ENCODE assay signal across 1 cellular context in genomic region chr3:14436954-14437281, GRCh38.
TF ChIP-seq lines count a peak whose summit lies in the region.

No MANE protein-coding gene starts in this region.

TF ChIP-seq in SK-N-SH, 30 proteins besides CTCF, POLR2A, EP300 and RAD21:
- TF ChIP-seq FOXM1 (IDR thresholded peaks at IDR 0.05; ENCODE audit: low read depth) (no peak), RXRA (IDR thresholded peaks at IDR 0.05; ENCODE audit: borderline replicate concordance, low read depth) (no peak), IRF3 (IDR thresholded peaks at IDR 0.05; ENCODE audit: low read depth, low read length) (no peak), GABPA (IDR thresholded peaks at IDR 0.05; ENCODE audit: low read depth) (no peak), TCF12 (IDR thresholded peaks at IDR 0.05) (no peak), CHD2 (IDR thresholded peaks at IDR 0.05; ENCODE audit: low read length, partially characterized antibody) (no peak), GATA2 (CRISPR knock-in tag; IDR thresholded peaks at IDR 0.05) (no peak), TEAD4 (IDR thresholded peaks at IDR 0.05; ENCODE audit: borderline replicate concordance, insufficient read depth) (no peak)
- TF ChIP-seq, protein P1, sequence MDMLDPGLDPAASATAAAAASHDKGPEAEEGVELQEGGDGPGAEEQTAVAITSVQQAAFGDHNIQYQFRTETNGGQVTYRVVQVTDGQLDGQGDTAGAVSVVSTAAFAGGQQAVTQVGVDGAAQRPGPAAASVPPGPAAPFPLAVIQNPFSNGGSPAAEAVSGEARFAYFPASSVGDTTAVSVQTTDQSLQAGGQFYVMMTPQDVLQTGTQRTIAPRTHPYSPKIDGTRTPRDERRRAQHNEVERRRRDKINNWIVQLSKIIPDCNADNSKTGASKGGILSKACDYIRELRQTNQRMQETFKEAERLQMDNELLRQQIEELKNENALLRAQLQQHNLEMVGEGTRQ (IDR thresholded peaks at IDR 0.05; ENCODE audit: borderline replicate concordance, low read depth, low read length), result no peak
- TF ChIP-seq, protein P2, sequence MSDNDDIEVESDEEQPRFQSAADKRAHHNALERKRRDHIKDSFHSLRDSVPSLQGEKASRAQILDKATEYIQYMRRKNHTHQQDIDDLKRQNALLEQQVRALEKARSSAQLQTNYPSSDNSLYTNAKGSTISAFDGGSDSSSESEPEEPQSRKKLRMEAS (IDR thresholded peaks at IDR 0.05; ENCODE audit: low read depth), result no peak
- TF ChIP-seq, protein P3, sequence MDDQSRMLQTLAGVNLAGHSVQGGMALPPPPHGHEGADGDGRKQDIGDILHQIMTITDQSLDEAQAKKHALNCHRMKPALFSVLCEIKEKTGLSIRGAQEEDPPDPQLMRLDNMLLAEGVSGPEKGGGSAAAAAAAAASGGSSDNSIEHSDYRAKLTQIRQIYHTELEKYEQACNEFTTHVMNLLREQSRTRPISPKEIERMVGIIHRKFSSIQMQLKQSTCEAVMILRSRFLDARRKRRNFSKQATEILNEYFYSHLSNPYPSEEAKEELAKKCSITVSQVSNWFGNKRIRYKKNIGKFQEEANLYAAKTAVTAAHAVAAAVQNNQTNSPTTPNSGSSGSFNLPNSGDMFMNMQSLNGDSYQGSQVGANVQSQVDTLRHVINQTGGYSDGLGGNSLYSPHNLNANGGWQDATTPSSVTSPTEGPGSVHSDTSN (IDR thresholded peaks at IDR 0.05), result no peak
- TF ChIP-seq, protein P4, sequence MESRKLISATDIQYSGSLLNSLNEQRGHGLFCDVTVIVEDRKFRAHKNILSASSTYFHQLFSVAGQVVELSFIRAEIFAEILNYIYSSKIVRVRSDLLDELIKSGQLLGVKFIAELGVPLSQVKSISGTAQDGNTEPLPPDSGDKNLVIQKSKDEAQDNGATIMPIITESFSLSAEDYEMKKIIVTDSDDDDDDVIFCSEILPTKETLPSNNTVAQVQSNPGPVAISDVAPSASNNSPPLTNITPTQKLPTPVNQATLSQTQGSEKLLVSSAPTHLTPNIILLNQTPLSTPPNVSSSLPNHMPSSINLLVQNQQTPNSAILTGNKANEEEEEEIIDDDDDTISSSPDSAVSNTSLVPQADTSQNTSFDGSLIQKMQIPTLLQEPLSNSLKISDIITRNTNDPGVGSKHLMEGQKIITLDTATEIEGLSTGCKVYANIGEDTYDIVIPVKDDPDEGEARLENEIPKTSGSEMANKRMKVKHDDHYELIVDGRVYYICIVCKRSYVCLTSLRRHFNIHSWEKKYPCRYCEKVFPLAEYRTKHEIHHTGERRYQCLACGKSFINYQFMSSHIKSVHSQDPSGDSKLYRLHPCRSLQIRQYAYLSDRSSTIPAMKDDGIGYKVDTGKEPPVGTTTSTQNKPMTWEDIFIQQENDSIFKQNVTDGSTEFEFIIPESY (IDR thresholded peaks at IDR 0.05; ENCODE audit: borderline replicate concordance, low read depth), result no peak
